ENCODE assay signal across 8 cellular contexts in genomic region chr14:76784881-76785280, GRCh38. TPM values are rescaled to one million over a fixed set of nuclear protein-coding genes. Genes with fewer than 3 reads are reported as not detected.
DNase-seq lines count a peak whose midpoint lies in the region; ATAC-seq and TF ChIP-seq lines count a peak whose summit lies in the region.

No MANE protein-coding gene starts in this region.

- H3K79me2 ChIP-seq in Loucy (ENCODE audit: insufficient read depth, low read length): no peaks in the 10 kb centered on the region

- H2AFZ ChIP-seq in Loucy (ENCODE audit: low read length): no peak overlapping the region

- H3K4me2 ChIP-seq in Loucy (ENCODE audit: low read depth, low read length, poor library complexity, severe bottlenecking): no peak overlapping the region

- no peaks in the 10 kb centered on the region for H3F3A ChIP-seq in Loucy (ENCODE audit: low read depth)

- H3K4me1 ChIP-seq in Loucy (ENCODE audit: insufficient read depth, low read length, poor library complexity, severe bottlenecking): peaks cover 15% of the 10 kb centered on the region

- peak; percentile 98 for TF ChIP-seq CTCF in Loucy (conservative IDR thresholded peaks at IDR 0.05; ENCODE audit: low read length)

- H3K36me3 ChIP-seq in Loucy (ENCODE audit: insufficient read depth, low read length): peaks cover 20% of the 10 kb centered on the region; the same call in 1 of the 2 replicates

- no peak overlapping the region for H3K9ac ChIP-seq in Loucy (ENCODE audit: low read depth, low read length, poor library complexity, severe bottlenecking)

- H3K9me3 ChIP-seq in Loucy (ENCODE audit: insufficient read depth, low read depth, low read length): no peaks in the 10 kb centered on the region

- H3K4me3 ChIP-seq in Loucy (ENCODE audit: low read length, poor library complexity, severe bottlenecking): no peak overlapping the region

- intact Hi-C loops in Right ventricle myocardium inferior (cut with DNase I): loop anchor here (1.0 kb wide), 1 partner anchor 75 kb away; no protein-coding TSS in a partner anchor
- intact Hi-C loops in posterior cingulate gyrus (cut with DNase I): loop anchor here (1.0 kb wide), 1 partner anchor 75 kb away; no protein-coding TSS in a partner anchor

- DNase-seq in CMK (ENCODE audit: low read depth): peak; percentile 72
- DNase-seq in SHP77 (lab: John Stamatoyannopoulos, UW): peak; percentile 80 to 83
- DNase-seq in activated naive CD4-positive, alpha-beta T cell treated with anti-CD3 and anti-CD28 coated beads, Interleukin-2, amount 50 U/mL, for 16 hours: peak; percentile 53
- no peak for DNase-seq in Right ventricle myocardium inferior (ENCODE audit: missing footprints)
- DNase-seq in posterior cingulate gyrus: peak in 8 of 10 donors; percentile 76 to 97 (median 84)

- H3K9me2 ChIP-seq in Loucy (replicated peaks; ENCODE audit: low read depth, low read length): no peaks in the 10 kb centered on the region

- H4K20me1 ChIP-seq in Loucy (ENCODE audit: insufficient read depth, low read length, poor library complexity, severe bottlenecking): no peaks in the 10 kb centered on the region

- H3K27me3 ChIP-seq in Loucy (ENCODE audit: insufficient read depth, low read length, poor library complexity, severe bottlenecking): no peaks in the 10 kb centered on the region

- ATAC-seq in GM21367 (IDR thresholded peaks at IDR 0.05; ENCODE audit: unreplicated experiment): peak; percentile 71
- ATAC-seq in Right ventricle myocardium inferior: peak; percentile 89
- ATAC-seq in GM19324 (IDR thresholded peaks at IDR 0.05; ENCODE audit: low FRiP score, unreplicated experiment): no peak

RNA-seq across cellular contexts. Expression of gene VASH1, which starts 23.6 kb away (rescaled TPM):
- total RNA-seq in Right ventricle myocardium inferior: 14.4 TPM

RNA-seq across cellular contexts. Expression of gene ANGEL1, which starts 27.8 kb away (rescaled TPM):
- total RNA-seq in Right ventricle myocardium inferior: 10.5 TPM

RNA-seq across cellular contexts. Expression of gene LRRC74A, which starts 41.3 kb away (rescaled TPM):
- not detected for total RNA-seq in Right ventricle myocardium inferior
